ENCODE assay signal across 1 cellular context in the genomic region with DNA sequence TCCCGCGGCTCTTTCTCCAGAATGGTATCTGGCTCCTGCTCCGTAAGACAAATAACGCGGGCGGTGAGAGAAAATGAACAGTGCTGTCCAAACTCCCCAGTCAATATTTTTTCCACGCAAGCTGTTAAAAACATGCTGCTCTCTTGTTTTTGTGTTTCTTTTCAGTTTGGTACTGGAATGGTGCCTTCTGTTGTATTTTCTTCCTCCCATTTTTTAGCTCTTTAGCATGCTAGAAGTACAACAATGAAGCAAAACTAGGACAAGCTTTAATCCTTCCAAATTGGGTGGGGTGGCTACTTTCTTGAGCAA.
TF ChIP-seq lines count a peak whose summit lies in the region.

No MANE protein-coding gene starts in this region.

TF ChIP-seq in endothelial cell of umbilical vein, 7 proteins besides CTCF, POLR2A, EP300 and RAD21 (continued from another document):
- TF ChIP-seq JUN (IDR thresholded peaks at IDR 0.05; ENCODE audit: borderline replicate concordance, insufficient read depth, insufficient read length, low read depth), result no peak
TF ChIP-seq in endothelial cell of umbilical vein: peak in this region for 0.
